ENCODE assay signal across 37 cellular contexts in genomic region chr10:43338117-43338516, GRCh38. TPM values are rescaled to one million over a fixed set of nuclear protein-coding genes. Genes with fewer than 3 reads are reported as not detected.
DNase-seq lines count a peak whose midpoint lies in the region; ATAC-seq and TF ChIP-seq lines count a peak whose summit lies in the region.
"Had no signal": no experiment of that assay in that cellular context is flagged by ENCODE, and none has a peak within 500 bp of the region (broad histone marks: within the 10 kb centered on the region; RNA-seq: fewer than 3 reads in every experiment).

No MANE protein-coding gene starts in this region.

- H2AFZ ChIP-seq in hepatocyte: no peak overlapping the region

- DNase-seq in DMS 273 (lab: John Stamatoyannopoulos, UW; ENCODE audit: unreplicated experiment) (peak; percentile 5), DMS 273 treated with DMSO at 0.1 percent for 48 hours (lab: John Stamatoyannopoulos, UW) (no peak), T-helper 17 cell (no peak), hepatocyte (ENCODE audit: low spot score) (no peak), germinal center (ENCODE audit: low spot score) (no peak), mucosa of descending colon (no peak)
- DNase-seq in activated CD4-positive, alpha-beta T cell treated with anti-CD3 and anti-CD28 coated beads, Interleukin-2, amount 50 U/mL, for 48 hours: no peak
- DNase-seq: 8988T; activated CD4-positive, alpha-beta memory T cell treated with anti-CD3 and anti-CD28 coated beads, Interleukin-2, amount 10 ng/mL, durations not matched to agents 7 days and 5 days; activated CD4-positive, CD25-positive, alpha-beta regulatory T cell treated with anti-CD3 and anti-CD28 coated beads, Interleukin-2, amount 50 U/mL, for 72 hours; activated CD8-positive, alpha-beta memory T cell treated with anti-CD3 and anti-CD28 coated beads, Interleukin-2, amount 50 U/mL, for 48 hours; activated naive CD4-positive, alpha-beta T cell treated with Interleukin-2 at 50 U/mL for 16 hours; central memory CD4-positive, alpha-beta T cell; effector memory CD8-positive, alpha-beta T cell; EL; foreskin fibroblast; heart left ventricle; IMR-90; naive B cell; NCI-H1048; NCI-H187 treated with DMSO at 0.1 percent for 48 hours; NCI-H2171 treated with DMSO at 0.1 percent for 48 hours; NCI-H510A; RPMI8226; stimulated activated CD4-positive, alpha-beta T cell treated with anti-CD3 and anti-CD28 coated beads, Interleukin-4, amount 100 ng/mL, for 24 hours; T-helper 1 cell; tibial artery had no signal

- H3K4me3 ChIP-seq in hepatocyte: no peak overlapping the region
- no peak overlapping the region for H3K4me3 ChIP-seq in mucosa of descending colon
- H3K4me3 ChIP-seq: HAP-1, heart left ventricle, SJSA1, tibial artery had no signal

- peak overlapping the region; percentile 86 for H3K27ac ChIP-seq in hepatocyte
- H3K27ac ChIP-seq: heart left ventricle, SJSA1, tibial artery had no signal

- H3K9me3 ChIP-seq in T-helper 17 cell (ENCODE audit: control insufficient read depth, low read length, poor library complexity, severe bottlenecking) (no peaks in the 10 kb centered on the region), hepatocyte (ENCODE audit: low read depth) (no peaks in the 10 kb centered on the region), mucosa of descending colon (no peaks in the 10 kb centered on the region)
- H3K9me3 ChIP-seq: HAP-1, heart left ventricle, SJSA1, tibial artery had no signal

- TF ChIP-seq CTCF in hepatocyte (IDR thresholded peaks at IDR 0.05; ENCODE audit: poor library complexity) (no peak), mucosa of descending colon (IDR thresholded peaks at IDR 0.05) (no peak)

- H3K27ac Mint-ChIP-seq in T-helper 17 cell: peak overlapping the region; percentile 61
- H3K27ac Mint-ChIP-seq: activated CD4-positive, alpha-beta memory T cell treated with anti-CD3 and anti-CD28 coated beads, Interleukin-2, amount 10 ng/mL, durations not matched to agents 7 days and 5 days; activated T-helper 1 cell treated with anti-CD3 and anti-CD28 coated beads, Interleukin-12 subunit alpha, Interleukin-12 subunit beta, Interleukin-2, Interleukin-4 antibody, amounts not matched to agents 30 ng/mL and 10 ng/mL and 1 ng/mL, durations not matched to agents 14 hours and 24 hours and 36 hours; effector memory CD8-positive, alpha-beta T cell; mesothelial cell of epicardium; naive B cell had no signal

- no peaks in the 10 kb centered on the region for H3K36me3 ChIP-seq in hepatocyte (replicated peaks; ENCODE audit: insufficient read depth, low read depth)
- H3K36me3 ChIP-seq in mucosa of descending colon (ENCODE audit: low read depth): no peaks in the 10 kb centered on the region
- H3K36me3 ChIP-seq: HAP-1, heart left ventricle, SJSA1, tibial artery had no signal

- H3K9me2 ChIP-seq in hepatocyte (replicated peaks; ENCODE audit: insufficient read depth): no peaks in the 10 kb centered on the region

- H3K4me1 Mint-ChIP-seq in T-helper 17 cell: peaks cover 30% of the 10 kb centered on the region
- H3K4me1 Mint-ChIP-seq: naive B cell had no signal

- WGBS in hepatocyte (ENCODE audit: low lambda C conversion rate, missing lambda C conversion rate): 84% methylated on average over 12 of the region's 12 CpGs

- H3K4me3 Mint-ChIP-seq in T-helper 17 cell: no peak overlapping the region
- H3K4me3 Mint-ChIP-seq: activated CD4-positive, alpha-beta memory T cell treated with anti-CD3 and anti-CD28 coated beads, Interleukin-2, amount 10 ng/mL, durations not matched to agents 7 days and 5 days; activated T-helper 1 cell treated with anti-CD3 and anti-CD28 coated beads, Interleukin-12 subunit alpha, Interleukin-12 subunit beta, Interleukin-2, Interleukin-4 antibody, amounts not matched to agents 30 ng/mL and 10 ng/mL and 1 ng/mL, durations not matched to agents 14 hours and 24 hours and 36 hours; CD14-positive monocyte; effector memory CD8-positive, alpha-beta T cell; mesothelial cell of epicardium; naive B cell had no signal

- no peaks in the 10 kb centered on the region for H3K79me2 ChIP-seq in hepatocyte

- intact Hi-C loops in mucosa of descending colon (cut with DNase I, micrococcal nuclease): no loop called here

- no peak for ATAC-seq in T-helper 17 cell
- no peak for ATAC-seq in GM21528 (IDR thresholded peaks at IDR 0.05; ENCODE audit: low FRiP score, unreplicated experiment)
- ATAC-seq in mucosa of descending colon: no peak
- ATAC-seq: effector memory CD8-positive, alpha-beta T cell; esophagus mucosa; heart left ventricle had no signal

- H3K27me3 Mint-ChIP-seq in T-helper 17 cell: peaks cover 17% of the 10 kb centered on the region

- H4K20me1 ChIP-seq in hepatocyte (ENCODE audit: insufficient read depth, poor library complexity, severe bottlenecking): no peaks in the 10 kb centered on the region

- peaks cover 11% of the 10 kb centered on the region for H3K36me3 Mint-ChIP-seq in T-helper 17 cell (ENCODE audit: low read depth)
- H3K36me3 Mint-ChIP-seq: CD14-positive monocyte, mesothelial cell of epicardium had no signal

- H3K4me1 ChIP-seq in hepatocyte (ENCODE audit: insufficient read depth) (peaks cover 12% of the 10 kb centered on the region), mucosa of descending colon (ENCODE audit: low read depth) (no peaks in the 10 kb centered on the region)
- H3K4me1 ChIP-seq: heart left ventricle, SJSA1 had no signal

- no peak overlapping the region for H3K4me2 ChIP-seq in hepatocyte

- no peaks in the 10 kb centered on the region for H3K27me3 ChIP-seq in hepatocyte

RNA-seq across cellular contexts. Expression of gene FXYD4, which starts 33.3 kb away (rescaled TPM):
- total RNA-seq in T-helper 17 cell: not detected
- total RNA-seq in hepatocyte: 0.80 TPM in 1 of 2 replicates, not detected in the other
- polyA plus RNA-seq in hepatocyte: 0.19 and 4.8 TPM in 2 replicates
- not detected for total RNA-seq in mucosa of descending colon
- total RNA-seq: activated CD4-positive, alpha-beta memory T cell treated with anti-CD3 and anti-CD28 coated beads, Interleukin-2, amount 10 ng/mL, durations not matched to agents 7 days and 5 days; esophagus mucosa; heart left ventricle; IMR-90; kidney epithelial cell; liver; mesothelial cell of epicardium; pulmonary artery endothelial cell; SJSA1 had no signal
- polyA plus RNA-seq: CD14-positive monocyte, IMR-90, liver had no signal
